Comparison of ENCODE assay signal across 10 cellular contexts in the genomic region with DNA sequence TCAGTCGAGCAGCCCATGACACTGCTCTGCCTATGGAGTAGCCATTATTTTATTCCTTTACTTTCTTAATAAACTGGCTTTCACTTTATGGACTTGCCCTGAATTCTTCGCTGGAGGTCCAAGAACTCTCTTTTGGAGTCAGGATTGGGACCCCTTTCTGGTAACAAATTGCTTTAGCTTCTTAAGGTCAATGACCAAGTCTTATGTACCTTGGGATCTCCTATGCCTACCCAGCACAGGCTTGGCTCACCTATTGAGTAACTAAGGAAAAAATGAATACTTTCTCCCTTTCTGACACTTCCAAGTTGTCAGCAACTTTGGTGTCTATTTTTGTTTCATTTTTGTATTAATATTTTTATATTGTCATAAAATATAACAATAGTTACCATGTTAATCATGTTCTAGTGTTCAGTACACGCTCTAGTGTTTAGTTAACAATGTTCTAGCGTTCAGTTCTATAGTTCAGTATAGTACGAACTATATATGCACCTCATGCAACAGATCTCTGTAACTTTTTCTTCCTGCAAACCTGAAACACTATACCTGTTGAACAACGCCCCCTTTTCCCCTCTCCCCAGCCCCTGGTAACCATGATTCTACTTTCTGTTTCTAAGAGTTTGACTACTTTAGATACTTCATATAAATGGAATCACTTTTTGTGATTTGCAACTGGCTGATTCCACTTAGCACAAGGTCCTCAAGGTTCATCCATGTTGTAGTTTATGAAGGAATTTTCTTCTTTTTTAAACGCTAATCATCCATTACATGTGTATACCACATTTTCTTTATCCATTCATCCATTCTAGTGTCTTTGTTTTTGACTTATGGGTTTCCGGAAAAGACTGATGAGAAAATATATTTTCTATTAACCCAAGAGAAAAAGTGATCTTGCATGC. TPM values are rescaled to one million over a fixed set of nuclear protein-coding genes. Genes with fewer than 3 reads are reported as not detected.
DNase-seq lines count a peak whose midpoint lies in the region; ATAC-seq and TF ChIP-seq lines count a peak whose summit lies in the region.
"Had no signal": no experiment of that assay in that cellular context is flagged by ENCODE, and none has a peak within 500 bp of the region (broad histone marks: within the 10 kb centered on the region; RNA-seq: fewer than 3 reads in every experiment).

No MANE protein-coding gene starts in this region.

- H3K9ac ChIP-seq in endodermal cell (ENCODE audit: extremely low read depth, low read length, poor library complexity, severe bottlenecking) (no peak overlapping the region), trophoblast cell (ENCODE audit: low read length) (no peak overlapping the region)

- no peak overlapping the region for H4K8ac ChIP-seq in trophoblast cell (ENCODE audit: low read depth, low read length)

- DNase-seq in DMS53 treated with DMSO at 0.1 percent for 48 hours (lab: John Stamatoyannopoulos, UW; ENCODE audit: unreplicated experiment) (peak; percentile 13), MG63 (no peak), endodermal cell (no peak), trophoblast cell (peak in 1 of 2 donors; percentile 21), ovary (no peak), AG08395 (ENCODE audit: low spot score) (no peak)
- DNase-seq in activated CD4-positive, alpha-beta T cell treated with anti-CD3 and anti-CD28 coated beads for 4 hours: no peak
- DNase-seq: activated CD8-positive, alpha-beta memory T cell treated with anti-CD3 and anti-CD28 coated beads for 24 hours; foreskin fibroblast had no signal

- no peak overlapping the region for H4K12ac ChIP-seq in trophoblast cell (ENCODE audit: low read depth, low read length)

- H3K79me2 ChIP-seq in trophoblast cell (ENCODE audit: control insufficient read depth, insufficient read depth, low read length, poor library complexity): peaks cover 11% of the 10 kb centered on the region

- no peak for TF ChIP-seq POLR2A in ovary (IDR thresholded peaks at IDR 0.05)

- H3K18ac ChIP-seq in trophoblast cell (ENCODE audit: low read length): no peak overlapping the region

- H3K23ac ChIP-seq in trophoblast cell (ENCODE audit: low read length): no peak overlapping the region

- H3K4ac ChIP-seq in trophoblast cell (ENCODE audit: low read depth, low read length): peak overlapping the region; percentile 33

- H3K9me3 ChIP-seq in MG63 (no peaks in the 10 kb centered on the region), endodermal cell (ENCODE audit: control insufficient read depth, low read length) (no peaks in the 10 kb centered on the region), trophoblast cell (ENCODE audit: insufficient read depth, low read depth, low read length) (no peaks in the 10 kb centered on the region), ovary (no peaks in the 10 kb centered on the region)

- peak overlapping the region; percentile 33 for H4K91ac ChIP-seq in trophoblast cell (ENCODE audit: low read depth, low read length)

- ATAC-seq in HG03460 (IDR thresholded peaks at IDR 0.05; ENCODE audit: unreplicated experiment): no peak

- no peak overlapping the region for H2AK5ac ChIP-seq in trophoblast cell (ENCODE audit: low read length)

- H3K9me3 Mint-ChIP-seq in endodermal cell: no peaks in the 10 kb centered on the region

- H2BK12ac ChIP-seq in trophoblast cell (ENCODE audit: low read length): no peak overlapping the region

- peaks cover 10% of the 10 kb centered on the region for H3K27me3 Mint-ChIP-seq in endodermal cell (ENCODE audit: insufficient read depth)

- H3K4me1 ChIP-seq in endodermal cell (ENCODE audit: control insufficient read depth, insufficient read depth, low read length) (peaks cover 8% of the 10 kb centered on the region), trophoblast cell (ENCODE audit: control insufficient read depth in 1 of 2, insufficient read depth in 2 of 2, low read length in 2 of 2) (peaks cover 3 to 10% of the 10 kb centered on the region in 2 experiments), ovary (ENCODE audit: insufficient read depth) (peaks cover 12% of the 10 kb centered on the region)

- no peak overlapping the region for H3K4me2 ChIP-seq in trophoblast cell (ENCODE audit: low read length)

- H3K4me3 ChIP-seq in MG63 (peak overlapping the region; percentile 80; the same call in 1 of the 2 replicates), endodermal cell (ENCODE audit: low read length) (peak overlapping the region; percentile 89), trophoblast cell (ENCODE audit: low read depth, low read length) (no peak overlapping the region), ovary (no peak overlapping the region)

- H2BK120ac ChIP-seq in trophoblast cell (ENCODE audit: insufficient read depth, low read length, poor library complexity): peak overlapping the region; percentile 83

- TF ChIP-seq EP300 in ovary (IDR thresholded peaks at IDR 0.05): no peak

- H3K27ac ChIP-seq in endodermal cell (ENCODE audit: low read depth, low read length) (no peak overlapping the region), trophoblast cell (ENCODE audit: low read depth, low read length) (peak overlapping the region; percentile 82), ovary (peak overlapping the region in 1 of 2 donors; percentile 99)

- peaks cover 51% of the 10 kb centered on the region for H3K4me1 Mint-ChIP-seq in endodermal cell

- H3K14ac ChIP-seq in trophoblast cell (ENCODE audit: low read length): no peak overlapping the region

- H3K36me3 ChIP-seq in MG63 (peaks cover 20% of the 10 kb centered on the region), endodermal cell (ENCODE audit: control insufficient read depth, insufficient read depth, low read length) (peaks cover 69% of the 10 kb centered on the region), trophoblast cell (ENCODE audit: control insufficient read depth in 1 of 2, insufficient read depth in 2 of 2, low read length in 2 of 2) (peaks cover 0 to 2% of the 10 kb centered on the region in 2 experiments), ovary (no peaks in the 10 kb centered on the region)

- H3K36me3 Mint-ChIP-seq in endodermal cell (ENCODE audit: low read depth): peaks cover 24% of the 10 kb centered on the region

- H2AFZ ChIP-seq in trophoblast cell (ENCODE audit: insufficient read depth, low read length, poor library complexity): no peak overlapping the region

- peaks cover 24% of the 10 kb centered on the region for H3K79me1 ChIP-seq in trophoblast cell (ENCODE audit: low read length)

- H3K27ac Mint-ChIP-seq in endodermal cell: peak overlapping the region; percentile 65

- intact Hi-C loops in ovary (cut with DNase I): loop anchor here (5.0 to 10.0 kb wide), 5 partner anchors 57 to 85 kb away; a partner anchor contains a TSS

- H3K27me3 ChIP-seq in MG63 (no peaks in the 10 kb centered on the region), endodermal cell (ENCODE audit: control insufficient read depth, insufficient read depth, low read length, poor library complexity, severe bottlenecking) (no peaks in the 10 kb centered on the region), trophoblast cell (ENCODE audit: insufficient read depth, low read length) (no peaks in the 10 kb centered on the region), ovary (no peaks in the 10 kb centered on the region)

- peak overlapping the region; percentile 53 for H2BK5ac ChIP-seq in trophoblast cell (ENCODE audit: low read depth, low read length, poor library complexity)

- whole genome bisulfite sequencing in endodermal cell (ENCODE audit: insufficient coverage in 1 of 2, insufficient read length in 1 of 2), 2 experiments: 91 to 93% methylated on average over 6 to 7 of the region's 8 CpGs
- no CpG with 5 or more reads among the region's 8 CpGs for whole genome bisulfite sequencing in trophoblast cell (ENCODE audit: extremely low coverage, insufficient coverage, insufficient read length)
- 86 to 87% (median 87%) methylated on average over 8 of the region's 8 CpGs for WGBS in ovary, 3 donors

- H3K4me3 Mint-ChIP-seq in endodermal cell: peak overlapping the region; percentile 90

- TF ChIP-seq CTCF in endodermal cell (conservative IDR thresholded peaks at IDR 0.05) (no peak), ovary (IDR thresholded peaks at IDR 0.05) (no peak)

RNA-seq across cellular contexts. Expression of a gene that starts 1.8 kb away (rescaled TPM):
- 74.7 and 99.2 TPM in 2 replicates for total RNA-seq in MG63 (2014; rRNA removed; shearing (Covaris generic); ENCODE audit: low replicate concordance)
- total RNA-seq in endodermal cell: 100 to 1,000 TPM; 432 to 444 TPM
- polyA plus RNA-seq in endodermal cell (2013, experiment 1 of 2): 116 TPM
- polyA plus RNA-seq in endodermal cell (2013, experiment 2 of 2): 147 TPM
- 333 and 351 TPM in 2 replicates for polyA plus RNA-seq in trophoblast cell (2013)
- total RNA-seq in ovary: 100 to 1,000 TPM; 106 to 221 (median 200) TPM
- polyA plus RNA-seq in ovary: 100 to 1,000 TPM in 1 of 2 donors, 10 to 100 TPM in 1; 52.8 to 133 TPM

RNA-seq across cellular contexts. Expression of a gene that starts 46.6 kb away (rescaled TPM):
- total RNA-seq in MG63 (2014; rRNA removed; shearing (Covaris generic); ENCODE audit: low replicate concordance): 1.1 TPM in 1 of 2 replicates, not detected in the other
- total RNA-seq in endodermal cell: 1 to 10 TPM in 1 of 2 donors, under 1 TPM in 1; 0.70 to 2.0 TPM
- 0.36 TPM for polyA plus RNA-seq in endodermal cell (2013, experiment 1 of 2)
- polyA plus RNA-seq in endodermal cell (2013, experiment 2 of 2): 0.33 TPM
- 0.50 and 0.51 TPM in 2 replicates for polyA plus RNA-seq in trophoblast cell (2013)
- total RNA-seq in ovary: 1 to 10 TPM in 2 of 7 donors, under 1 TPM in 5; 0.46 to 1.7 (median 0.76) TPM
- polyA plus RNA-seq in ovary: 1 to 10 TPM; 1.0 to 1.3 TPM

Comparison
In these comparisons a context has a peak if more than half of its experiments do, and no peak if none do; other contexts are left out.
1. H3K4me3 ChIP-seq: peak in MG63 (single experiment) and endodermal cell (single experiment); none in trophoblast cell (single experiment) and ovary (single experiment).